ENCODE assay signal across 1 cellular context in genomic region chr3:189573004-189573403, GRCh38.
TF ChIP-seq lines count a peak whose summit lies in the region.

No MANE protein-coding gene starts in this region.

TF ChIP-seq in GM23338, 12 proteins besides CTCF, POLR2A, EP300 and RAD21 (continued from another document):
- TF ChIP-seq, protein P1, sequence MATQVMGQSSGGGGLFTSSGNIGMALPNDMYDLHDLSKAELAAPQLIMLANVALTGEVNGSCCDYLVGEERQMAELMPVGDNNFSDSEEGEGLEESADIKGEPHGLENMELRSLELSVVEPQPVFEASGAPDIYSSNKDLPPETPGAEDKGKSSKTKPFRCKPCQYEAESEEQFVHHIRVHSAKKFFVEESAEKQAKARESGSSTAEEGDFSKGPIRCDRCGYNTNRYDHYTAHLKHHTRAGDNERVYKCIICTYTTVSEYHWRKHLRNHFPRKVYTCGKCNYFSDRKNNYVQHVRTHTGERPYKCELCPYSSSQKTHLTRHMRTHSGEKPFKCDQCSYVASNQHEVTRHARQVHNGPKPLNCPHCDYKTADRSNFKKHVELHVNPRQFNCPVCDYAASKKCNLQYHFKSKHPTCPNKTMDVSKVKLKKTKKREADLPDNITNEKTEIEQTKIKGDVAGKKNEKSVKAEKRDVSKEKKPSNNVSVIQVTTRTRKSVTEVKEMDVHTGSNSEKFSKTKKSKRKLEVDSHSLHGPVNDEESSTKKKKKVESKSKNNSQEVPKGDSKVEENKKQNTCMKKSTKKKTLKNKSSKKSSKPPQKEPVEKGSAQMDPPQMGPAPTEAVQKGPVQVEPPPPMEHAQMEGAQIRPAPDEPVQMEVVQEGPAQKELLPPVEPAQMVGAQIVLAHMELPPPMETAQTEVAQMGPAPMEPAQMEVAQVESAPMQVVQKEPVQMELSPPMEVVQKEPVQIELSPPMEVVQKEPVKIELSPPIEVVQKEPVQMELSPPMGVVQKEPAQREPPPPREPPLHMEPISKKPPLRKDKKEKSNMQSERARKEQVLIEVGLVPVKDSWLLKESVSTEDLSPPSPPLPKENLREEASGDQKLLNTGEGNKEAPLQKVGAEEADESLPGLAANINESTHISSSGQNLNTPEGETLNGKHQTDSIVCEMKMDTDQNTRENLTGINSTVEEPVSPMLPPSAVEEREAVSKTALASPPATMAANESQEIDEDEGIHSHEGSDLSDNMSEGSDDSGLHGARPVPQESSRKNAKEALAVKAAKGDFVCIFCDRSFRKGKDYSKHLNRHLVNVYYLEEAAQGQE (IDR thresholded peaks at IDR 0.05; ENCODE audit: unreplicated experiment), result no peak
- TF ChIP-seq NANOG (IDR thresholded peaks at IDR 0.05; ENCODE audit: borderline replicate concordance) (no peak), JUNB (IDR thresholded peaks at IDR 0.05; ENCODE audit: unreplicated experiment) (no peak), EZH2 (IDR thresholded peaks at IDR 0.05; ENCODE audit: low read depth, unreplicated experiment) (no peak), ZNF114 (CRISPR knock-in tag; IDR thresholded peaks at IDR 0.05) (no peak), EZH2phosphoT487 (IDR thresholded peaks at IDR 0.05; ENCODE audit: unreplicated experiment) (no peak), POLR2AphosphoS5 (IDR thresholded peaks at IDR 0.05; ENCODE audit: low read depth) (no peak), CREB1 (CRISPR knock-in tag; IDR thresholded peaks at IDR 0.05; ENCODE audit: low read depth) (no peak)
- TF ChIP-seq, protein P2, sequence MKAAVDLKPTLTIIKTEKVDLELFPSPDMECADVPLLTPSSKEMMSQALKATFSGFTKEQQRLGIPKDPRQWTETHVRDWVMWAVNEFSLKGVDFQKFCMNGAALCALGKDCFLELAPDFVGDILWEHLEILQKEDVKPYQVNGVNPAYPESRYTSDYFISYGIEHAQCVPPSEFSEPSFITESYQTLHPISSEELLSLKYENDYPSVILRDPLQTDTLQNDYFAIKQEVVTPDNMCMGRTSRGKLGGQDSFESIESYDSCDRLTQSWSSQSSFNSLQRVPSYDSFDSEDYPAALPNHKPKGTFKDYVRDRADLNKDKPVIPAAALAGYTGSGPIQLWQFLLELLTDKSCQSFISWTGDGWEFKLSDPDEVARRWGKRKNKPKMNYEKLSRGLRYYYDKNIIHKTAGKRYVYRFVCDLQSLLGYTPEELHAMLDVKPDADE (IDR thresholded peaks at IDR 0.05), result no peak
TF ChIP-seq in GM23338: peak in this region for 0.
